In genomic region chr6:30764490-30765043, GRCh38 we compare ENCODE assay signal across 6 cellular contexts. TPM values are rescaled to one million over a fixed set of nuclear protein-coding genes. Genes with fewer than 3 reads are reported as not detected.
DNase-seq lines count a peak whose midpoint lies in the region; ATAC-seq and TF ChIP-seq lines count a peak whose summit lies in the region.
"Not testable (repeated sequence)": the region's sequence is repeated elsewhere in the genome, so short reads cannot be mapped to it uniquely, and the experiment has no call there.

No MANE protein-coding gene starts in this region.

- peak overlapping the region; percentile 52; the same call in 1 of the 2 replicates for H3K4me2 ChIP-seq in PC-9

- not testable (repeated sequence) for H3K79me2 ChIP-seq in PC-9 (ENCODE audit: low read depth)

- H3K27ac Mint-ChIP-seq in CD4-positive, CD25-positive, alpha-beta regulatory T cell, result peak overlapping the region; percentile 0 to 18 (median 5)
- peak overlapping the region; percentile 70 to 90 for H3K27ac Mint-ChIP-seq in activated naive CD4-positive, alpha-beta T cell treated with anti-CD3 and anti-CD28 coated beads, Interleukin-2, amount 50 U/mL, for 72 hours
- H3K27ac Mint-ChIP-seq in endodermal cell (peak overlapping the region; percentile 93), progenitor cell of endocrine pancreas (peak overlapping the region; percentile 94)

- not testable (repeated sequence) for H3K9me3 Mint-ChIP-seq in CD4-positive, CD25-positive, alpha-beta regulatory T cell; activated naive CD4-positive, alpha-beta T cell treated with anti-CD3 and anti-CD28 coated beads, Interleukin-2, amount 50 U/mL, for 72 hours; endodermal cell; progenitor cell of endocrine pancreas (ENCODE audit: low read depth)

- H2AFZ ChIP-seq in PC-9, result not testable (repeated sequence)

- H3K4me1 ChIP-seq in CD4-positive, CD25-positive, alpha-beta regulatory T cell (ENCODE audit: control insufficient read depth, insufficient read depth, low read length, poor library complexity, severe bottlenecking), result peaks cover 18% of the 10 kb centered on the region
- H3K4me1 ChIP-seq in PC-9 (replicated peaks; ENCODE audit: insufficient read depth), result peaks cover 63% of the 10 kb centered on the region
- peaks cover 13% of the 10 kb centered on the region for H3K4me1 ChIP-seq in endodermal cell (ENCODE audit: control insufficient read depth, insufficient read depth, low read length)
- peaks cover 2 to 28% (median 18%) of the 10 kb centered on the region in 4 donors for H3K4me1 ChIP-seq in liver (ENCODE audit: control insufficient read depth in 4 of 4, insufficient read depth in 4 of 4, low read length in 3 of 4)

- POLR2A ChIA-PET in PC-9 (lab: Charles Lee; ENCODE audit: unreplicated experiment), result interaction anchor here (0.7 to 1.6 kb wide), 5 partner anchors 12 to 120 kb away, joined by 3 to 28 read pairs (median 7); partner anchors contain the start of gene DDR1

- CTCF ChIA-PET in PC-9 (lab: Charles Lee), result interaction anchor here (1.0 kb wide), 2 partner anchors 12 to 58 kb away, joined by 3 to 5 read pairs; no protein-coding TSS in a partner anchor

- not testable (repeated sequence) for BruUV-seq in PC-9 (replicated peaks; lab: Mats Ljungman, UMichigan)

- not testable (repeated sequence) for H3K4me3 ChIP-seq in CD4-positive, CD25-positive, alpha-beta regulatory T cell (ENCODE audit: low read depth, low read length); PC-9; liver (ENCODE audit: low read depth in 1 of 3, low read length in 3 of 3)
- peak overlapping the region; percentile 38 for H3K4me3 ChIP-seq in endodermal cell (ENCODE audit: low read length)

- H3K36me3 Mint-ChIP-seq in CD4-positive, CD25-positive, alpha-beta regulatory T cell; endodermal cell (ENCODE audit: low read depth); progenitor cell of endocrine pancreas (ENCODE audit: insufficient read depth): not testable (repeated sequence)
- H3K36me3 Mint-ChIP-seq in activated naive CD4-positive, alpha-beta T cell treated with anti-CD3 and anti-CD28 coated beads, Interleukin-2, amount 50 U/mL, for 72 hours, result peaks cover 0 to 15% of the 10 kb centered on the region in 2 donors

- not testable (repeated sequence) for H3K27me3 ChIP-seq in CD4-positive, CD25-positive, alpha-beta regulatory T cell (ENCODE audit: control insufficient read depth, insufficient read depth, low read length); PC-9 (ENCODE audit: insufficient read depth, low read depth); endodermal cell (ENCODE audit: control insufficient read depth, insufficient read depth, low read length, poor library complexity, severe bottlenecking); liver (ENCODE audit: control insufficient read depth in 4 of 4, insufficient read depth in 4 of 4, low read length in 3 of 4)

- not testable (repeated sequence) for ATAC-seq in CD4-positive, CD25-positive, alpha-beta regulatory T cell (ENCODE audit: low read depth in 2 of 2); activated naive CD4-positive, alpha-beta T cell treated with anti-CD3 and anti-CD28 coated beads, Interleukin-2, amount 50 U/mL, for 72 hours

- 8 to 14% methylated on average over 8 to 13 of the region's 13 CpGs for WGBS in endodermal cell (ENCODE audit: insufficient coverage in 1 of 2, insufficient read length in 1 of 2), 2 experiments
- 61% methylated on average over 13 of the region's 13 CpGs for WGBS in liver

- not testable (repeated sequence) for H3K27ac ChIP-seq in CD4-positive, CD25-positive, alpha-beta regulatory T cell (ENCODE audit: insufficient read depth, low read length, poor library complexity, severe bottlenecking)
- H3K27ac ChIP-seq in PC-9, result peak overlapping the region; percentile 78
- peak overlapping the region; percentile 91 for H3K27ac ChIP-seq in endodermal cell (ENCODE audit: low read depth, low read length)
- H3K27ac ChIP-seq in liver (ENCODE audit: low read depth in 1 of 2, low read length in 2 of 2), result peak overlapping the region; percentile 87 to 93

- H3K4me1 Mint-ChIP-seq in CD4-positive, CD25-positive, alpha-beta regulatory T cell, result peaks cover 18 to 50% (median 35%) of the 10 kb centered on the region in 4 donors
- H3K4me1 Mint-ChIP-seq in endodermal cell, result peaks cover 50% of the 10 kb centered on the region
- peaks cover 43% of the 10 kb centered on the region for H3K4me1 Mint-ChIP-seq in progenitor cell of endocrine pancreas (ENCODE audit: low read depth)

- intact Hi-C loops in PC-9 (cut with micrococcal nuclease; ENCODE audit: unreplicated experiment), result not testable (repeated sequence)

- H3K9me3 ChIP-seq in CD4-positive, CD25-positive, alpha-beta regulatory T cell (ENCODE audit: control insufficient read depth in 2 of 2, low read length in 2 of 2); PC-9 (ENCODE audit: insufficient read depth, low read depth); endodermal cell (ENCODE audit: control insufficient read depth, low read length); liver (ENCODE audit: control insufficient read depth in 4 of 4, low read length in 3 of 4): not testable (repeated sequence)

- H3K27me3 Mint-ChIP-seq in CD4-positive, CD25-positive, alpha-beta regulatory T cell; endodermal cell (ENCODE audit: insufficient read depth); progenitor cell of endocrine pancreas: not testable (repeated sequence)

- H3K4me3 Mint-ChIP-seq in CD4-positive, CD25-positive, alpha-beta regulatory T cell, result not testable (repeated sequence)
- H3K4me3 Mint-ChIP-seq in endodermal cell (peak overlapping the region; percentile 30), progenitor cell of endocrine pancreas (ENCODE audit: low read depth) (peak overlapping the region; percentile 51)

- peaks cover 64% of the 10 kb centered on the region for H3F3A ChIP-seq in PC-9 (ENCODE audit: insufficient read depth, low read depth)

- not testable (repeated sequence) for DNase-seq in CD4-positive, CD25-positive, alpha-beta regulatory T cell; PC-9; activated naive CD4-positive, alpha-beta T cell treated with anti-CD3 and anti-CD28 coated beads, Interleukin-2, amount 50 U/mL, for 72 hours (ENCODE audit: low spot score in 2 of 2); progenitor cell of endocrine pancreas (ENCODE audit: low spot score, unreplicated experiment)
- peak; percentile 88 for DNase-seq in endodermal cell

- H3K36me3 ChIP-seq in CD4-positive, CD25-positive, alpha-beta regulatory T cell (ENCODE audit: control insufficient read depth, insufficient read depth, low read length); PC-9 (ENCODE audit: low read depth); endodermal cell (ENCODE audit: control insufficient read depth, insufficient read depth, low read length); liver (ENCODE audit: control insufficient read depth in 4 of 4, insufficient read depth in 3 of 4, low read depth in 1 of 4, low read length in 3 of 4): not testable (repeated sequence)

- not testable (repeated sequence) for TF ChIP-seq RAD21 in liver (IDR thresholded peaks at IDR 0.05)

- H3K9ac ChIP-seq in endodermal cell (ENCODE audit: extremely low read depth, low read length, poor library complexity, severe bottlenecking) (peak overlapping the region; percentile 70), liver (ENCODE audit: low read depth in 1 of 2, low read length in 2 of 2) (peak overlapping the region in 1 of 2 donors; percentile 19)

- H3K9me2 ChIP-seq in PC-9 (ENCODE audit: insufficient read depth), result not testable (repeated sequence)

- not testable (repeated sequence) for H4K20me1 ChIP-seq in PC-9 (ENCODE audit: insufficient read depth)

- TF ChIP-seq CTCF in PC-9 (conservative IDR thresholded peaks at IDR 0.05); endodermal cell (conservative IDR thresholded peaks at IDR 0.05); liver (IDR thresholded peaks at IDR 0.05; ENCODE audit: low read depth, low read length, missing input control); progenitor cell of endocrine pancreas (IDR thresholded peaks at IDR 0.05; ENCODE audit: unreplicated experiment): not testable (repeated sequence)

RNA-seq across cellular contexts. Expression of gene IER3, which starts 20.2 kb away (rescaled TPM):
- 5.1 TPM for total RNA-seq in CD4-positive, CD25-positive, alpha-beta regulatory T cell
- polyA plus RNA-seq in CD4-positive, CD25-positive, alpha-beta regulatory T cell, result 1 to 10 TPM in 3 of 4 donors, under 1 TPM in 1; 0.38 to 2.2 (median 1.4) TPM
- total RNA-seq in PC-9 (2021), result 107 and 117 TPM in 2 replicates
- 100 to 1,000 TPM in 1 of 2 donors, 10 to 100 TPM in 1; 70.0 to 279 TPM for total RNA-seq in activated naive CD4-positive, alpha-beta T cell treated with anti-CD3 and anti-CD28 coated beads, Interleukin-2, amount 50 U/mL, for 72 hours
- total RNA-seq in endodermal cell, result 100 to 1,000 TPM; 102 to 136 TPM
- polyA plus RNA-seq in endodermal cell (2013, experiment 1 of 2), result 51.3 TPM
- 74.4 TPM for polyA plus RNA-seq in endodermal cell (2013, experiment 2 of 2)
- 1 to 10 TPM; 1.3 to 6.5 TPM for total RNA-seq in liver
- polyA plus RNA-seq in liver, result 1 to 10 TPM; 6.9 to 8.1 TPM
- 22.1 and 23.2 TPM in 2 replicates for total RNA-seq in progenitor cell of endocrine pancreas

RNA-seq across cellular contexts. Expression of gene FLOT1, which starts 22.1 kb away (rescaled TPM):
- 25.3 TPM for total RNA-seq in CD4-positive, CD25-positive, alpha-beta regulatory T cell
- 10 to 100 TPM; 30.5 to 63.2 (median 48.1) TPM for polyA plus RNA-seq in CD4-positive, CD25-positive, alpha-beta regulatory T cell
- total RNA-seq in PC-9 (2021), result 225 and 234 TPM in 2 replicates
- 100 to 1,000 TPM; 194 to 219 TPM for total RNA-seq in activated naive CD4-positive, alpha-beta T cell treated with anti-CD3 and anti-CD28 coated beads, Interleukin-2, amount 50 U/mL, for 72 hours
- 100 to 1,000 TPM; 121 to 141 TPM for total RNA-seq in endodermal cell
- polyA plus RNA-seq in endodermal cell (2013, experiment 1 of 2), result 119 TPM
- polyA plus RNA-seq in endodermal cell (2013, experiment 2 of 2), result 111 TPM
- total RNA-seq in liver, result 10 to 100 TPM; 38.6 to 60.5 TPM
- 10 to 100 TPM; 58.4 to 99.8 TPM for polyA plus RNA-seq in liver
- total RNA-seq in progenitor cell of endocrine pancreas, result 111 and 115 TPM in 2 replicates

RNA-seq across cellular contexts. Expression of gene TUBB, which starts 44.4 kb away (rescaled TPM):
- 119 TPM for total RNA-seq in CD4-positive, CD25-positive, alpha-beta regulatory T cell
- 100 to 1,000 TPM; 125 to 158 (median 138) TPM for polyA plus RNA-seq in CD4-positive, CD25-positive, alpha-beta regulatory T cell
- 697 and 901 TPM in 2 replicates for total RNA-seq in PC-9 (2021)
- total RNA-seq in activated naive CD4-positive, alpha-beta T cell treated with anti-CD3 and anti-CD28 coated beads, Interleukin-2, amount 50 U/mL, for 72 hours, result 1,000 to 10,000 TPM; 1,507 to 1,783 TPM
- total RNA-seq in endodermal cell, result 1,000 to 10,000 TPM; 1,504 to 1,815 TPM
- polyA plus RNA-seq in endodermal cell (2013, experiment 1 of 2), result 2,363 TPM
- 2,162 TPM for polyA plus RNA-seq in endodermal cell (2013, experiment 2 of 2)
- total RNA-seq in liver, result 100 to 1,000 TPM; 197 to 533 TPM
- polyA plus RNA-seq in liver, result 100 to 1,000 TPM; 115 to 224 TPM
- total RNA-seq in progenitor cell of endocrine pancreas, result 1,227 and 1,272 TPM in 2 replicates

RNA-seq across cellular contexts. Expression of gene MDC1, which starts 47.5 kb away (rescaled TPM):
- 32.7 TPM for total RNA-seq in CD4-positive, CD25-positive, alpha-beta regulatory T cell
- 1 to 10 TPM; 1.2 to 5.0 (median 3.7) TPM for polyA plus RNA-seq in CD4-positive, CD25-positive, alpha-beta regulatory T cell
- total RNA-seq in PC-9 (2021) (72.9 and 81.6 TPM in 2 replicates), endodermal cell (10 to 100 TPM; 79.0 to 95.1 TPM), liver (10 to 100 TPM in 1 of 2 donors, 1 to 10 TPM in 1; 9.0 to 15.5 TPM), progenitor cell of endocrine pancreas (58.5 and 67.6 TPM in 2 replicates)
- total RNA-seq in activated naive CD4-positive, alpha-beta T cell treated with anti-CD3 and anti-CD28 coated beads, Interleukin-2, amount 50 U/mL, for 72 hours, result 100 to 1,000 TPM in 1 of 2 donors, 10 to 100 TPM in 1; 84.2 to 127 TPM
- 80.0 TPM for polyA plus RNA-seq in endodermal cell (2013, experiment 1 of 2)
- polyA plus RNA-seq in endodermal cell (2013, experiment 2 of 2), result 74.0 TPM
- 1 to 10 TPM; 5.9 to 7.7 TPM for polyA plus RNA-seq in liver

Comparison
In these comparisons a context has a peak if more than half of its experiments do, and no peak if none do; other contexts are left out.
1. H3K27ac Mint-ChIP-seq: peak in every context shown above with its lines; median percentile 94 in progenitor cell of endocrine pancreas; 93 in endodermal cell; 80 in activated naive CD4-positive, alpha-beta T cell treated with anti-CD3 and anti-CD28 coated beads, Interleukin-2, amount 50 U/mL, for 72 hours; 5 in CD4-positive, CD25-positive, alpha-beta regulatory T cell.